15 cellular contexts compared by ENCODE assay signal in the genomic region with DNA sequence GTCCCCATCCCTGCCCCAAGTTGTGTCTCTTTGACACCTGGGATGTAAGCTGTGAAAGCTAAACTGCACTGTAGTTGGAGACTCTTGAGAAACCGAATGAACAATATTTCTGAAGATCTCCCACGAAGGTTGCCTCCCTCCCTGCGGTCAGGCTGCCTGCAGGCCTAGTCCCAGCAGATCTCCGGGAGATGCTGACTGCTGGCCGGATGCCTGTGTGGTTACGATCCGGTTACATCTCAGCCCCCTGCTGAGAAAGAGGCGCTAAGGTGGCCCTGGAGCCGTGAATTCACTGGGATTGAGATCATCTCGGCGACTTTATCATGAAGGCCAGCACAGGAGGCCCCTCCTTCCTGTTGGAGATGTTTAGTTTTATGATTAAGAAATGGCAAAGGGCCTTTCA.
DNase-seq lines count a peak whose midpoint lies in the region; ATAC-seq and TF ChIP-seq lines count a peak whose summit lies in the region.
"Had no signal": no experiment of that assay in that cellular context is flagged by ENCODE, and none has a peak within 500 bp of the region (broad histone marks: within the 10 kb centered on the region; RNA-seq: fewer than 3 reads in every experiment).

No MANE protein-coding gene starts in this region.

- no peak overlapping the region for H3K27ac ChIP-seq in dorsolateral prefrontal cortex
- H3K27ac ChIP-seq: neutrophil had no signal

- intact Hi-C loops in dorsolateral prefrontal cortex (cut with DNase I), result no loop called here

- no peak for TF ChIP-seq CTCF in AG10803 (conservative IDR thresholded peaks at IDR 0.05; ENCODE audit: low read length)
- no peak for TF ChIP-seq CTCF in astrocyte of the cerebellum (IDR thresholded peaks at IDR 0.05; ENCODE audit: low read depth, low read length, missing control alignments)
- TF ChIP-seq CTCF in dorsolateral prefrontal cortex (IDR thresholded peaks at IDR 0.05 in 54 of 56, conservative IDR thresholded peaks at IDR 0.05 in 2 of 56; ENCODE audit: low read depth in 1 of 56, partially characterized antibody in 56 of 56), result no peak
- TF ChIP-seq CTCF in GM13976 (IDR thresholded peaks at IDR 0.05; ENCODE audit: borderline replicate concordance, control extremely low read depth, extremely low read depth, insufficient read depth, missing control alignments), result no peak

- H3K9me3 Mint-ChIP-seq in activated CD4-positive, alpha-beta T cell treated with anti-CD3 and anti-CD28 coated beads, Interleukin-2, amount 10 ng/mL, durations not matched to agents 7 days and 5 days, result no peaks in the 10 kb centered on the region
- H3K9me3 Mint-ChIP-seq: dendritic cell treated with granulocyte-macrophage colony-stimulating factor and Interleukin-4, amounts not matched to agents 40 ng/mL and 50 ng/mL, for 4 days; IgD-negative memory B cell had no signal

- no peak overlapping the region for H3K27ac Mint-ChIP-seq in activated CD4-positive, alpha-beta T cell treated with anti-CD3 and anti-CD28 coated beads, Interleukin-2, amount 10 ng/mL, durations not matched to agents 7 days and 5 days
- H3K27ac Mint-ChIP-seq: dendritic cell treated with granulocyte-macrophage colony-stimulating factor and Interleukin-4, amounts not matched to agents 40 ng/mL and 50 ng/mL, for 4 days had no signal

- H3K4me3 ChIP-seq in AG10803 (ENCODE audit: low read length), result no peak overlapping the region
- H3K4me3 ChIP-seq in astrocyte of the cerebellum (ENCODE audit: low read depth, low read length), result no peak overlapping the region
- no peak overlapping the region for H3K4me3 ChIP-seq in dorsolateral prefrontal cortex

- H3K27me3 Mint-ChIP-seq in activated CD4-positive, alpha-beta T cell treated with anti-CD3 and anti-CD28 coated beads, Interleukin-2, amount 10 ng/mL, durations not matched to agents 7 days and 5 days, result no peaks in the 10 kb centered on the region
- H3K27me3 Mint-ChIP-seq: dendritic cell treated with granulocyte-macrophage colony-stimulating factor and Interleukin-4, amounts not matched to agents 40 ng/mL and 50 ng/mL, for 4 days had no signal

- POLR2A ChIA-PET in activated CD4-positive, alpha-beta T cell treated with anti-CD3 and anti-CD28 coated beads, Interleukin-2, amount 10 ng/mL, durations not matched to agents 7 days and 5 days (lab: Charles Lee), result no interaction called here

- in situ Hi-C loops in astrocyte of the cerebellum (cut with HindIII; ENCODE audit: low sequenced_read_pairs) (loop anchor here (5.0 kb wide), 1 partner anchor 52 kb away; no protein-coding TSS in a partner anchor), GM13976 (cut with MboI; ENCODE audit: low sequenced_read_pairs, unreplicated experiment) (no loop called here)

- CTCF ChIA-PET in activated CD4-positive, alpha-beta T cell treated with anti-CD3 and anti-CD28 coated beads, Interleukin-2, amount 10 ng/mL, durations not matched to agents 7 days and 5 days (lab: Charles Lee), result no interaction called here

- H3K27me3 ChIP-seq in dorsolateral prefrontal cortex, result no peaks in the 10 kb centered on the region

- DNase-seq in AG10803 (ENCODE audit: low read depth) (peak; percentile 55), HS-5 (ENCODE audit: low read depth) (peak; percentile 68), astrocyte of the cerebellum (ENCODE audit: low read depth) (peak; percentile 89), kidney tubule cell (ENCODE audit: low spot score) (peak; percentile 86), dorsolateral prefrontal cortex (no peak), GM13976 (ENCODE audit: low spot score) (no peak)
- DNase-seq in activated CD4-positive, alpha-beta T cell treated with anti-CD3 and anti-CD28 coated beads, Interleukin-2, amount 10 ng/mL, durations not matched to agents 7 days and 5 days, result no peak
- DNase-seq: activated CD8-positive, alpha-beta memory T cell treated with anti-CD3 and anti-CD28 coated beads for 24 hours; activated naive CD4-positive, alpha-beta T cell treated with anti-CD3 and anti-CD28 coated beads, Interleukin-2, amount 50 U/mL, for 16 hours; NCI-H2171; T-helper 2 cell had no signal

- no peaks in the 10 kb centered on the region for H3K4me1 Mint-ChIP-seq in activated CD4-positive, alpha-beta T cell treated with anti-CD3 and anti-CD28 coated beads, Interleukin-2, amount 10 ng/mL, durations not matched to agents 7 days and 5 days

- H3K36me3 Mint-ChIP-seq in activated CD4-positive, alpha-beta T cell treated with anti-CD3 and anti-CD28 coated beads, Interleukin-2, amount 10 ng/mL, durations not matched to agents 7 days and 5 days (ENCODE audit: low read depth), result no peaks in the 10 kb centered on the region

- no peak overlapping the region for H3K4me3 Mint-ChIP-seq in activated CD4-positive, alpha-beta T cell treated with anti-CD3 and anti-CD28 coated beads, Interleukin-2, amount 10 ng/mL, durations not matched to agents 7 days and 5 days
- H3K4me3 Mint-ChIP-seq: dendritic cell treated with granulocyte-macrophage colony-stimulating factor and Interleukin-4, amounts not matched to agents 40 ng/mL and 50 ng/mL, for 4 days had no signal

- ATAC-seq in HG02623 (IDR thresholded peaks at IDR 0.05; ENCODE audit: unreplicated experiment), result no peak

Comparison
In these comparisons a context has a peak if more than half of its experiments do, and no peak if none do; other contexts are left out.
1. DNase-seq: peak in AG10803 (single experiment), HS-5 (single experiment), astrocyte of the cerebellum (single experiment) and kidney tubule cell (single experiment); none in dorsolateral prefrontal cortex (0 of 10), activated CD4-positive, alpha-beta T cell treated with anti-CD3 and anti-CD28 coated beads, Interleukin-2, amount 10 ng/mL, durations not matched to agents 7 days and 5 days (single experiment) and GM13976 (single experiment).